Comparison of ENCODE assay signal across 22 cellular contexts in the genomic region with DNA sequence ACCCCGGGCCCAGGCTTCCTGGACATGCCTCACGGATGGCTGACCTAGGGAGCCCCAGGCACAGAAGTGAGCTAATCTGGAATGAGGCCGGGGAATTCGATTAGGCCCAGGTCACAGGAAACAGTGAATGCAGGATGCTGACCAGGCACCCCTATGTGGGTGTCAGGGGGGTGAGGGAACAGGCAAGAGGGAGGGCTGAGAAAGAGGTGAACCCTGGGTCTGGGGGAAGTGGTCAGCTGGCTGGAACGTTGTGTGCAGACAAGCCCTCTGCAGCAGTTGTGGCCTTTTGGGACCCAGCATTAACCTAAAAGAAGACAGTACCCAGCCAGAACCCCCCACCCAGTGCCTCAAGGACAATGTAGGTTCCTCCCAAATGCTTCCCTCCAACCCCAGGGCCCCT. TPM values are rescaled to one million over a fixed set of nuclear protein-coding genes. Genes with fewer than 3 reads are reported as not detected.
A peak's percentile ranks its signal among the peaks of the same experiment; 100 is the strongest.
DNase-seq lines count a peak whose midpoint lies in the region; ATAC-seq, FAIRE-seq and TF ChIP-seq lines count a peak whose summit lies in the region.
"Had no signal": no experiment of that assay in that cellular context is flagged by ENCODE, and none has a peak within 500 bp of the region (broad histone marks: within the 10 kb centered on the region; RNA-seq: fewer than 3 reads in every experiment).

No MANE protein-coding gene starts in this region.

- no peaks in the 10 kb centered on the region for H3K9me3 Mint-ChIP-seq in nephron
- H3K9me3 Mint-ChIP-seq: activated T-helper 2 cell treated with anti-CD3 and anti-CD28 coated beads, Interferon-gamma antibody, Interleukin-2, Interleukin-4, amounts not matched to agents 10 μg/mL and 5 μg/mL and 100 μg/mL, durations not matched to agents 14 hours and 24 hours and 36 hours had no signal

- H3K4me1 Mint-ChIP-seq in nephron, result peaks cover 15% of the 10 kb centered on the region

- H3K27ac ChIP-seq in left ventricle myocardium inferior (replicated peaks), result peak overlapping the region; percentile 21
- peak overlapping the region; percentile 1; the same call in 1 of the 2 replicates for H3K27ac ChIP-seq in GM12878 (ENCODE audit: control insufficient read depth, insufficient read depth)

- RAD21 ChIA-PET in GM12878 (lab: Charles Lee; ENCODE audit: unreplicated experiment), result interaction anchor here (0.6 kb wide), 1 partner anchor 17 kb away, joined by 3 read pairs; no protein-coding TSS in a partner anchor

- H3K36me3 Mint-ChIP-seq in nephron (ENCODE audit: low read depth), result peaks cover 9% of the 10 kb centered on the region

- no peaks in the 10 kb centered on the region for H4K20me1 ChIP-seq in GM12878 (ENCODE audit: control insufficient read depth, insufficient read depth)

- TF ChIP-seq CTCF in left ventricle myocardium inferior (IDR thresholded peaks at IDR 0.05; ENCODE audit: borderline replicate concordance), result no peak
- TF ChIP-seq CTCF in GM12878 (IDR thresholded peaks at IDR 0.05 in 2 of 3, conservative IDR thresholded peaks at IDR 0.05 in 1 of 3; ENCODE audit: control insufficient read depth in 2 of 3, extremely low read depth in 1 of 3, insufficient read depth in 1 of 3, low read depth in 3 of 3, low read length in 3 of 3), result no peak
- no peak for TF ChIP-seq CTCF in nephron (IDR thresholded peaks at IDR 0.05; ENCODE audit: unreplicated experiment in 3 of 3)

- SMC1A ChIA-PET in GM12878 (lab: Charles Lee; ENCODE audit: uncharacterized antibody, unreplicated experiment), result interaction anchor here (1.7 kb wide), 1 partner anchor 592 kb away, joined by 3 read pairs; no protein-coding TSS in a partner anchor

- no peak for FAIRE-seq in GM12878 (lab: Jason Lieb, UNC)
- FAIRE-seq: D721Med, islet of Langerhans had no signal

- ATAC-seq in GM12878 (no peak), GM18858 (IDR thresholded peaks at IDR 0.05; ENCODE audit: unreplicated experiment) (no peak), HG03469 (IDR thresholded peaks at IDR 0.05; ENCODE audit: unreplicated experiment) (no peak)
- ATAC-seq: esophagus mucosa had no signal

- CTCF ChIA-PET in GM12878 (lab: Yijun Ruan, JAX), result interaction anchor here (1.3 kb wide), 1 partner anchor 47 kb away, joined by 5 read pairs; no protein-coding TSS in a partner anchor

- no peak overlapping the region for H2AFZ ChIP-seq in GM12878 (ENCODE audit: control insufficient read depth, low read depth, low read length)

- peaks cover 16% of the 10 kb centered on the region for H3K4me1 ChIP-seq in left ventricle myocardium inferior
- peaks cover 12% of the 10 kb centered on the region for H3K4me1 ChIP-seq in GM12878 (ENCODE audit: control insufficient read depth, insufficient read depth, low read length)

- no peak for TF ChIP-seq RAD21 in GM12878 (IDR thresholded peaks at IDR 0.05; ENCODE audit: insufficient read depth, low read depth, low read length)

- H3K4me2 ChIP-seq in GM12878 (ENCODE audit: control insufficient read depth, insufficient read depth), result peak overlapping the region; percentile 4; the same call in 1 of the 2 replicates

- H3K79me2 ChIP-seq in GM12878 (ENCODE audit: control insufficient read depth, insufficient read depth, low read length), result no peaks in the 10 kb centered on the region

- peak overlapping the region in 2 of 3 experiments; percentile 59 to 86 for H3K27ac Mint-ChIP-seq in nephron
- H3K27ac Mint-ChIP-seq: activated T-helper 2 cell treated with anti-CD3 and anti-CD28 coated beads, Interferon-gamma antibody, Interleukin-2, Interleukin-4, amounts not matched to agents 10 μg/mL and 5 μg/mL and 100 μg/mL, durations not matched to agents 14 hours and 24 hours and 36 hours had no signal

- no peak overlapping the region for H3K9ac ChIP-seq in GM12878 (ENCODE audit: control insufficient read depth, insufficient read depth, low read length)

- POLR2A ChIA-PET in GM12878 (lab: Charles Lee), result interaction anchor here (0.6 kb wide), 1 partner anchor 313 kb away, joined by 3 read pairs; no protein-coding TSS in a partner anchor

- in situ Hi-C loops in GM12878 (cut with MboI), result no loop called here

- WGBS in GM12878 (ENCODE audit: insufficient coverage, insufficient replicate concordance, low lambda C conversion rate, missing lambda C conversion rate), result 80% methylated on average over 5 of the region's 5 CpGs

- H3K27me3 ChIP-seq in left ventricle myocardium inferior (ENCODE audit: low read depth), result no peaks in the 10 kb centered on the region
- H3K27me3 ChIP-seq in GM12878 (replicated peaks in 1 of 2; ENCODE audit: control insufficient read depth in 2 of 2, insufficient read depth in 2 of 2, low read length in 1 of 2), result no peaks in the 10 kb centered on the region

- TF ChIP-seq EP300 in GM12878 (IDR thresholded peaks at IDR 0.05; ENCODE audit: borderline replicate concordance in 1 of 2, control insufficient read depth in 1 of 2, low read depth in 2 of 2, low read length in 2 of 2), result no peak

- TF ChIP-seq POLR2A in GM12878 (IDR thresholded peaks at IDR 0.05; ENCODE audit: low read depth, low read length), result no peak

- no peak overlapping the region for H3K4me3 Mint-ChIP-seq in nephron

- H3K4me3 ChIP-seq in left ventricle myocardium inferior (no peak overlapping the region), GM12878 (no peak overlapping the region)

- no TSS peak for BruUV-seq in GM12878 (replicated peaks; lab: Mats Ljungman, UMichigan)

- DNase-seq in left ventricle myocardium inferior (no peak), cardiac septum (ENCODE audit: low spot score) (no peak), GM12878 (ENCODE audit: low read depth, low spot score) (no peak), iPS-NIHi11 (ENCODE audit: low spot score) (no peak)
- no peak for DNase-seq in activated CD4-positive, alpha-beta T cell treated with anti-CD3 and anti-CD28 coated beads, Interleukin-2, amount 50 U/mL, for 1 hour
- DNase-seq: activated CD4-positive, alpha-beta T cell treated with anti-CD3 and anti-CD28 coated beads for 4 hours; C1 segment of cervical spinal cord; effector CD8-positive, alpha-beta T cell; EL; foreskin melanocyte; hypothalamus; mammary epithelial cell; NCI-H187; right cardiac atrium; SIG-M5 had no signal

- intact Hi-C loops in left ventricle myocardium inferior (cut with micrococcal nuclease) (no loop called here), cardiac septum (cut with DNase I) (no loop called here), GM12878 (cut with micrococcal nuclease; ENCODE audit: unreplicated experiment) (no loop called here)

- H3K9me3 ChIP-seq in left ventricle myocardium inferior (replicated peaks), result no peaks in the 10 kb centered on the region
- H3K9me3 ChIP-seq in GM12878 (replicated peaks; ENCODE audit: control insufficient read depth, insufficient read depth, low read length), result no peaks in the 10 kb centered on the region

- H3K27me3 Mint-ChIP-seq in nephron (ENCODE audit: low read depth), result no peaks in the 10 kb centered on the region

- H3K36me3 ChIP-seq in left ventricle myocardium inferior, result peaks cover 13% of the 10 kb centered on the region
- no peaks in the 10 kb centered on the region for H3K36me3 ChIP-seq in GM12878 (ENCODE audit: control insufficient read depth in 2 of 2, insufficient read depth in 2 of 2, low read length in 1 of 2)

RNA-seq across cellular contexts. Expression of gene SERHL2, which starts 8.1 kb away (rescaled TPM):
- total RNA-seq in left ventricle myocardium inferior (3.5 TPM), cardiac septum (1.9 TPM), GM12878 (2014; rRNA removed) (1.3 and 2.0 TPM in 2 replicates), GM12878 (2014; rRNA removed; fragmentation: Illumina TruSeq; extraction: Trizol) (0.64 and 1.1 TPM in 2 replicates), GM12878 (2021) (0.69 and 1.0 TPM in 2 replicates)
- 2.4 and 3.3 TPM in 2 replicates for total RNA-seq in GM12878 (2013; cell fraction: nucleolus; rRNA removed)
- 0.80 TPM for polyA plus RNA-seq in GM12878 (2011; ENCODE audit: low read depth)
- polyA plus RNA-seq in GM12878 (2011; rRNA removed) (0.97 and 1.6 TPM in 2 replicates), GM12878 (2014; fragmentation: Illumina TruSeq; extraction: Trizol) (1.1 and 3.6 TPM in 2 replicates), GM12878 (2014; fragmentation: Nextera tagmentation; extraction: Ambion mirVana) (under 1 TPM; 0.63 to 0.93 TPM), GM12878 (2014; rRNA removed) (1.3 TPM in 2 replicates), GM12878 (2016; fragmentation: Nextera tagmentation; extraction: Ambion mirVana) (1 to 10 TPM; 1.7 to 1.8 TPM)
- 0.63 and 1.5 TPM in 2 replicates for polyA plus RNA-seq in GM12878 (2011; cell fraction: cytosol; rRNA removed)
- 1.4 and 1.6 TPM in 2 replicates for polyA plus RNA-seq in GM12878 (2011; cell fraction: nucleus; rRNA removed)
- polyA plus RNA-seq in GM12878 (2012), result 0.90 and 1.1 TPM in 2 replicates
- 0.73 and 1.8 TPM in 2 replicates for polyA minus RNA-seq in GM12878 (2011; rRNA and poly(A)+ RNA removed)
- not detected in 2 replicates for polyA minus RNA-seq in GM12878 (2011; cell fraction: cytosol; rRNA and poly(A)+ RNA removed)
- not detected in 2 replicates for polyA minus RNA-seq in GM12878 (2011; cell fraction: nucleus; rRNA and poly(A)+ RNA removed)

RNA-seq across cellular contexts. Expression of gene RRP7A, which starts 42.3 kb away (rescaled TPM):
- total RNA-seq in left ventricle myocardium inferior (15.8 TPM), cardiac septum (25.5 TPM), GM12878 (2014; rRNA removed) (42.4 and 42.7 TPM in 2 replicates), GM12878 (2014; rRNA removed; fragmentation: Illumina TruSeq; extraction: Trizol) (34.8 and 38.1 TPM in 2 replicates), GM12878 (2021) (73.9 and 84.9 TPM in 2 replicates)
- 24.1 and 27.7 TPM in 2 replicates for total RNA-seq in GM12878 (2013; cell fraction: nucleolus; rRNA removed)
- polyA plus RNA-seq in GM12878 (2011; ENCODE audit: low read depth), result 10.3 TPM
- polyA plus RNA-seq in GM12878 (2011; rRNA removed) (23.9 and 41.4 TPM in 2 replicates), GM12878 (2014; fragmentation: Illumina TruSeq; extraction: Trizol) (38.1 and 49.7 TPM in 2 replicates), GM12878 (2014; fragmentation: Nextera tagmentation; extraction: Ambion mirVana) (10 to 100 TPM in 1 of 2 experiments, 1 to 10 TPM in 1; 2.9 to 12.3 TPM), GM12878 (2014; rRNA removed) (41.7 and 45.1 TPM in 2 replicates), GM12878 (2016; fragmentation: Nextera tagmentation; extraction: Ambion mirVana) (100 to 1,000 TPM in 1 of 2 experiments, 10 to 100 TPM in 1; 88.9 to 114 TPM)
- polyA plus RNA-seq in GM12878 (2011; cell fraction: cytosol; rRNA removed), result 33.2 and 45.5 TPM in 2 replicates
- polyA plus RNA-seq in GM12878 (2011; cell fraction: nucleus; rRNA removed), result 22.8 and 28.8 TPM in 2 replicates
- 18.6 and 23.1 TPM in 2 replicates for polyA plus RNA-seq in GM12878 (2012)
- 15.7 and 24.9 TPM in 2 replicates for polyA minus RNA-seq in GM12878 (2011; rRNA and poly(A)+ RNA removed)
- polyA minus RNA-seq in GM12878 (2011; cell fraction: cytosol; rRNA and poly(A)+ RNA removed), result 7.2 and 10.6 TPM in 2 replicates
- 9.7 and 20.3 TPM in 2 replicates for polyA minus RNA-seq in GM12878 (2011; cell fraction: nucleus; rRNA and poly(A)+ RNA removed)

RNA-seq across cellular contexts. Expression of gene POLDIP3, which starts 52.8 kb away (rescaled TPM):
- total RNA-seq in left ventricle myocardium inferior, result 35.2 TPM
- total RNA-seq in cardiac septum, result 34.9 TPM
- 25.8 and 29.0 TPM in 2 replicates for total RNA-seq in GM12878 (2013; cell fraction: nucleolus; rRNA removed)
- 32.9 and 38.9 TPM in 2 replicates for total RNA-seq in GM12878 (2014; rRNA removed)
- 25.9 and 27.0 TPM in 2 replicates for total RNA-seq in GM12878 (2014; rRNA removed; fragmentation: Illumina TruSeq; extraction: Trizol)
- 54.1 and 55.9 TPM in 2 replicates for total RNA-seq in GM12878 (2021)
- 37.9 TPM for polyA plus RNA-seq in GM12878 (2011; ENCODE audit: low read depth)
- polyA plus RNA-seq in GM12878 (2011; rRNA removed), result 35.6 and 54.2 TPM in 2 replicates
- 41.6 and 47.6 TPM in 2 replicates for polyA plus RNA-seq in GM12878 (2011; cell fraction: cytosol; rRNA removed)
- 54.4 and 62.1 TPM in 2 replicates for polyA plus RNA-seq in GM12878 (2011; cell fraction: nucleus; rRNA removed)
- polyA plus RNA-seq in GM12878 (2012), result 39.1 and 43.5 TPM in 2 replicates
- 43.3 and 52.6 TPM in 2 replicates for polyA plus RNA-seq in GM12878 (2014; fragmentation: Illumina TruSeq; extraction: Trizol)
- polyA plus RNA-seq in GM12878 (2014; fragmentation: Nextera tagmentation; extraction: Ambion mirVana), result 10 to 100 TPM; 14.8 to 19.3 TPM
- 46.4 and 49.3 TPM in 2 replicates for polyA plus RNA-seq in GM12878 (2014; rRNA removed)
- polyA plus RNA-seq in GM12878 (2016; fragmentation: Nextera tagmentation; extraction: Ambion mirVana), result 10 to 100 TPM; 60.1 to 60.2 TPM
- 33.2 and 42.9 TPM in 2 replicates for polyA minus RNA-seq in GM12878 (2011; rRNA and poly(A)+ RNA removed)
- 13.8 and 18.2 TPM in 2 replicates for polyA minus RNA-seq in GM12878 (2011; cell fraction: cytosol; rRNA and poly(A)+ RNA removed)
- polyA minus RNA-seq in GM12878 (2011; cell fraction: nucleus; rRNA and poly(A)+ RNA removed), result 14.7 and 20.4 TPM in 2 replicates
